In genomic region chr7:76364198-76364584, GRCh38 we compare ENCODE assay signal across 8 cellular contexts. TPM values are rescaled to one million over a fixed set of nuclear protein-coding genes. Genes with fewer than 3 reads are reported as not detected.
DNase-seq lines count a peak whose midpoint lies in the region; ATAC-seq, FAIRE-seq and TF ChIP-seq lines count a peak whose summit lies in the region.

No MANE protein-coding gene starts in this region.

- in situ Hi-C loops in IMR-90 (cut with MboI; ENCODE audit: low sequenced_read_pairs): no loop called here

- no peak overlapping the region for H3K27ac Mint-ChIP-seq in CD8-positive, alpha-beta T cell

- no peak for ATAC-seq in CD8-positive, alpha-beta T cell
- ATAC-seq in IMR-90 (ENCODE audit: low read depth) (no peak), HG02870 (IDR thresholded peaks at IDR 0.05; ENCODE audit: unreplicated experiment) (no peak), HG03159 (IDR thresholded peaks at IDR 0.05; ENCODE audit: unreplicated experiment) (no peak), HG02642 (IDR thresholded peaks at IDR 0.05; ENCODE audit: poor library complexity, unreplicated experiment) (no peak)

- peak overlapping the region; percentile 65 for H3K14ac ChIP-seq in IMR-90 (replicated peaks; ENCODE audit: low read depth, low read length)

- no peak for TF ChIP-seq RAD21 in IMR-90 (IDR thresholded peaks at IDR 0.05; ENCODE audit: low read length)

- no peak overlapping the region for H3K4me3 ChIP-seq in CD8-positive, alpha-beta T cell (ENCODE audit: low read depth, low read length)
- H3K4me3 ChIP-seq in IMR-90 (ENCODE audit: insufficient read depth, low read depth, low read length) (no peak overlapping the region), adipocyte (ENCODE audit: low read length) (peak overlapping the region; percentile 68), kidney (ENCODE audit: low read length in 2 of 2) (no peak overlapping the region)

- H4K91ac ChIP-seq in IMR-90 (ENCODE audit: insufficient read depth, low read depth, low read length): peak overlapping the region; percentile 99

- CTCF ChIA-PET in CD8-positive, alpha-beta T cell (lab: Charles Lee): interaction anchor here (0.7 to 1.5 kb wide), 2 partner anchors 51 to 257 kb away, joined by 3 to 4 read pairs; no protein-coding TSS in a partner anchor
- CTCF ChIA-PET in IMR-90 (lab: Yijun Ruan, JAX): no interaction called here

- POLR2A ChIA-PET in CD8-positive, alpha-beta T cell (lab: Charles Lee): interaction anchor here (1.7 kb wide), 1 partner anchor 46 kb away, joined by 8 read pairs; no protein-coding TSS in a partner anchor
- POLR2A ChIA-PET in IMR-90 (lab: Charles Lee; ENCODE audit: unreplicated experiment): interaction anchor here (0.5 to 1.5 kb wide), 4 partner anchors 31 to 47 kb away, joined by 3 to 10 read pairs (median 6); no protein-coding TSS in a partner anchor

- no peaks in the 10 kb centered on the region for H4K20me1 ChIP-seq in IMR-90 (ENCODE audit: insufficient read depth, low read length)

- peaks cover 6% of the 10 kb centered on the region for H3K4me1 ChIP-seq in CD8-positive, alpha-beta T cell (ENCODE audit: insufficient read depth, low read length)
- peaks cover 15% of the 10 kb centered on the region for H3K4me1 ChIP-seq in IMR-90 (ENCODE audit: control insufficient read depth, insufficient read depth, low read length)
- H3K4me1 ChIP-seq in adipocyte (ENCODE audit: control insufficient read depth, insufficient read depth, low read length): peaks cover 34% of the 10 kb centered on the region
- peaks cover 10 to 11% of the 10 kb centered on the region in 2 donors for H3K4me1 ChIP-seq in kidney (ENCODE audit: control insufficient read depth in 1 of 2, insufficient read depth in 1 of 2, low read depth in 1 of 2, low read length in 2 of 2)

- H3K4ac ChIP-seq in IMR-90 (ENCODE audit: low read depth, low read length): peak overlapping the region; percentile 93

- H3K4me1 Mint-ChIP-seq in CD8-positive, alpha-beta T cell (ENCODE audit: low read depth): peaks cover 13% of the 10 kb centered on the region

- no TSS peak for BruUV-seq in IMR-90 (replicated peaks; lab: Mats Ljungman, UMichigan)

- H3K9me3 Mint-ChIP-seq in CD8-positive, alpha-beta T cell: no peaks in the 10 kb centered on the region

- FAIRE-seq in kidney (lab: Jason Lieb, UNC): no peak

- H3K9me3 ChIP-seq in CD8-positive, alpha-beta T cell (ENCODE audit: low read length): no peaks in the 10 kb centered on the region
- H3K9me3 ChIP-seq in IMR-90 (ENCODE audit: control insufficient read depth, insufficient read depth, low read length) (no peaks in the 10 kb centered on the region), adipocyte (ENCODE audit: control insufficient read depth, low read length) (no peaks in the 10 kb centered on the region), kidney (ENCODE audit: control insufficient read depth in 1 of 2, low read length in 2 of 2) (no peaks in the 10 kb centered on the region)

- H3K18ac ChIP-seq in IMR-90 (ENCODE audit: low read depth, low read length): peak overlapping the region; percentile 95

- H3K79me1 ChIP-seq in IMR-90 (ENCODE audit: low read depth in 1 of 2, low read length in 2 of 2): peaks cover 0 to 12% of the 10 kb centered on the region in 2 experiments; a peak in 2 of 4 replicates

- H2BK15ac ChIP-seq in IMR-90 (ENCODE audit: low read depth, low read length): peak overlapping the region; percentile 50; the same call in 2 of the 3 replicates

- WGBS in IMR-90 (ENCODE audit: extremely low coverage in 2 of 2, insufficient read length in 1 of 2), 2 experiments: 53% methylated on average over 3 of the region's 4 CpGs; no CpG with 5 or more reads in 1 of the 2 experiments

- H3K56ac ChIP-seq in IMR-90 (ENCODE audit: extremely low read depth, insufficient read depth, low read length): peak overlapping the region; percentile 88; the same call in 1 of the 2 replicates

- H2AK9ac ChIP-seq in IMR-90 (replicated peaks; ENCODE audit: low read depth, low read length, poor library complexity): peak overlapping the region; percentile 44

- H2BK120ac ChIP-seq in IMR-90 (ENCODE audit: low read depth, low read length): peak overlapping the region; percentile 93

- H3K27me3 ChIP-seq in CD8-positive, alpha-beta T cell (ENCODE audit: insufficient read depth, low read length): no peaks in the 10 kb centered on the region
- no peaks in the 10 kb centered on the region for H3K27me3 ChIP-seq in IMR-90 (ENCODE audit: control insufficient read depth, insufficient read depth, low read length)
- H3K27me3 ChIP-seq in adipocyte (replicated peaks; ENCODE audit: control insufficient read depth, insufficient read depth, low read length): no peaks in the 10 kb centered on the region

- intact Hi-C loops in CD8-positive, alpha-beta T cell (cut with DNase I, micrococcal nuclease): no loop called here
- intact Hi-C loops in IMR-90 (cut with micrococcal nuclease) (no loop called here), kidney (cut with DNase I) (no loop called here)

- TF ChIP-seq CTCF in CD8-positive, alpha-beta T cell (IDR thresholded peaks at IDR 0.05): no peak
- TF ChIP-seq CTCF in IMR-90 (conservative IDR thresholded peaks at IDR 0.05; ENCODE audit: low read depth, low read length): no peak
- no peak for TF ChIP-seq CTCF in kidney (IDR thresholded peaks at IDR 0.05; ENCODE audit: borderline replicate concordance, extremely low read depth, insufficient read depth)

- peak overlapping the region; percentile 70 for H3K4me2 ChIP-seq in IMR-90 (ENCODE audit: low read depth, low read length)

- H2BK20ac ChIP-seq in IMR-90 (ENCODE audit: low read depth, low read length): peak overlapping the region; percentile 91; the same call in 1 of the 2 replicates

- no peak overlapping the region for H3K27ac ChIP-seq in CD8-positive, alpha-beta T cell (ENCODE audit: low read depth, low read length)
- H3K27ac ChIP-seq in IMR-90 (ENCODE audit: insufficient read depth, low read length) (peak overlapping the region; percentile 93), kidney (ENCODE audit: low read depth in 2 of 2, low read length in 2 of 2) (peak overlapping the region; percentile 43 to 85)

- H4K8ac ChIP-seq in IMR-90 (ENCODE audit: low read depth in 2 of 2, low read length in 2 of 2): peak overlapping the region; percentile 90 to 98

- DNase-seq in CD8-positive, alpha-beta T cell: no peak
- DNase-seq in IMR-90: peak; percentile 68
- DNase-seq in adipocyte (ENCODE audit: low read depth): no peak
- peak; percentile 69 for DNase-seq in kidney
- peak; percentile 56 for DNase-seq in ureter (ENCODE audit: low spot score)

- H3K9ac ChIP-seq in IMR-90 (ENCODE audit: low read depth, low read length) (0 out of 2 replicates have a peak overlapping the region, but pooled peaks have one; percentile 2), adipocyte (ENCODE audit: low read length) (peak overlapping the region; percentile 82), kidney (ENCODE audit: low read length in 2 of 2) (peak overlapping the region in 1 of 2 donors; percentile 34)

- H2BK5ac ChIP-seq in IMR-90 (ENCODE audit: low read depth, low read length, poor library complexity, severe bottlenecking): peak overlapping the region; percentile 74

- peak overlapping the region; percentile 50; the same call in 1 of the 2 replicates for H3K23ac ChIP-seq in IMR-90 (ENCODE audit: low read depth, low read length)

- H3K36me3 ChIP-seq in CD8-positive, alpha-beta T cell (ENCODE audit: insufficient read depth, low read length): no peaks in the 10 kb centered on the region
- H3K36me3 ChIP-seq in IMR-90 (ENCODE audit: control insufficient read depth, insufficient read depth, low read length) (no peaks in the 10 kb centered on the region), adipocyte (ENCODE audit: control insufficient read depth, insufficient read depth, low read length, severe bottlenecking) (no peaks in the 10 kb centered on the region), kidney (ENCODE audit: control insufficient read depth in 1 of 2, insufficient read depth in 2 of 2, low read length in 2 of 2) (no peaks in the 10 kb centered on the region)

- H2AK5ac ChIP-seq in IMR-90 (ENCODE audit: low read depth, low read length): peak overlapping the region; percentile 37; the same call in 1 of the 2 replicates

- H3K4me3 Mint-ChIP-seq in CD8-positive, alpha-beta T cell: peak overlapping the region; percentile 4

- dilution Hi-C loops in IMR-90 (cut with HindIII; ENCODE audit: low sequenced_read_pairs, unreplicated experiment): no loop called here

- H3K27me3 Mint-ChIP-seq in CD8-positive, alpha-beta T cell (ENCODE audit: low read depth): peaks cover 3% of the 10 kb centered on the region

- peaks cover 12% of the 10 kb centered on the region for H3K9me1 ChIP-seq in IMR-90 (ENCODE audit: insufficient read depth, low read length)

- H3K36me3 Mint-ChIP-seq in CD8-positive, alpha-beta T cell: no peaks in the 10 kb centered on the region

- TF ChIP-seq POLR2A in IMR-90 (IDR thresholded peaks at IDR 0.05; ENCODE audit: low read depth, low read length): no peak

- peak overlapping the region; percentile 87 for H2AFZ ChIP-seq in IMR-90 (replicated peaks; ENCODE audit: low read length, poor library complexity)

- peak overlapping the region; percentile 95 for H4K5ac ChIP-seq in IMR-90 (ENCODE audit: low read depth, low read length)

TF ChIP-seq in IMR-90, 13 proteins besides CTCF, POLR2A, EP300 and RAD21 (continues in another document):
- TF ChIP-seq USF2 (IDR thresholded peaks at IDR 0.05; ENCODE audit: low read depth, low read length) (no peak), RCOR1 (IDR thresholded peaks at IDR 0.05; ENCODE audit: insufficient replicate concordance, low read length) (no peak), MXI1 (IDR thresholded peaks at IDR 0.05; ENCODE audit: borderline replicate concordance, low read depth, low read length) (no peak)

RNA-seq across cellular contexts. Expression of gene YWHAG, which starts 5.4 kb away (rescaled TPM):
- total RNA-seq in CD8-positive, alpha-beta T cell: 10 to 100 TPM; 17.7 to 19.3 TPM
- total RNA-seq in IMR-90 (2012; rRNA removed) (40.1 and 58.6 TPM in 2 replicates), kidney (94.2 TPM), ureter (99.4 TPM)
- polyA plus RNA-seq in IMR-90 (2012; rRNA removed) (56.9 and 64.9 TPM in 2 replicates), kidney (ENCODE audit: insufficient read depth, low read depth, low replicate concordance) (45.4 TPM)
- polyA plus RNA-seq in IMR-90 (2012; cell fraction: cytosol; rRNA removed): 26.6 and 33.4 TPM in 2 replicates
- polyA plus RNA-seq in IMR-90 (2012; cell fraction: nucleus; rRNA removed; ENCODE audit: low replicate concordance): 15.8 and 33.2 TPM in 2 replicates

RNA-seq across cellular contexts. Expression of gene SSC4D, which starts 45.3 kb away (rescaled TPM):
- not detected for total RNA-seq in CD8-positive, alpha-beta T cell
- total RNA-seq in IMR-90 (2012; rRNA removed): 0.36 and 0.56 TPM in 2 replicates
- polyA plus RNA-seq in IMR-90 (2012; rRNA removed): 0.63 and 0.70 TPM in 2 replicates
- 0.35 and 0.97 TPM in 2 replicates for polyA plus RNA-seq in IMR-90 (2012; cell fraction: cytosol; rRNA removed)
- 1.1 TPM in 2 replicates for polyA plus RNA-seq in IMR-90 (2012; cell fraction: nucleus; rRNA removed; ENCODE audit: low replicate concordance)
- total RNA-seq in kidney: 2.1 TPM
- 12.9 TPM for polyA plus RNA-seq in kidney (ENCODE audit: insufficient read depth, low read depth, low replicate concordance)
- total RNA-seq in ureter: 0.70 TPM

Comparison
In these comparisons a context has a peak if more than half of its experiments do, and no peak if none do; other contexts are left out.
1. DNase-seq: peak in IMR-90 (single experiment), kidney (single experiment) and ureter (single experiment); none in CD8-positive, alpha-beta T cell (0 of 7) and adipocyte (single experiment).